Comparison of ENCODE assay signal across 14 cellular contexts in the genomic region with DNA sequence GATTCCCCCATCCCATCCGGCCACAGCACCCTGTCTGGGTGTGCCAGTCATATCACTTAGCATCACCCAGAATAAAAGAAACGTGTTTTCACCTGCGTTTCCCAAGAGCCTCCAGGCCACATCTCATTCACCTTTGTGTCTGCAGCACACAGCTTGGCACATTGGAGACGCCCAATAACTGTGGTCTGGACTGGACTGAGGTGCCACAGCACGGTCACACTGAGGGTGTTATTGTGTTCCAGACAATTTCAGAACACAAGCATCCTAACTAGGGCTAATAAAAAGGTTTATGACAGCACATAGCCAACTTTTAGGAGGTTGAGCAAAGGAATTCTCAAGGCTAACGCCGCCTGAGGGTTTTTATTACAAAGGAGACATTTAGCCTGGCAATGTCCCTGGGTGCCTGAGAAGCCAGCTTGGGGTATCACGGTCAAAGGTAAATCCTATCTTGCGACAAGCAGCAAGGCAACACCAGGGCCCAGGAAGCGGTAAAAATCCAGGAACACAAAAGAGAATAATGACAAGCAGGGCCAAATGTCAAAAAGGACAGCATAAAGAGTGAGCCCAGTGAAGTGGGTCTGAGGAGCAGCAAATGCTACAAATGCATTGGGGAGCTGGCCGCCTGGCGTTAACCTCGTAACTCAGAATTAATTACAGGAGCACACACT. TPM values are rescaled to one million over a fixed set of nuclear protein-coding genes. Genes with fewer than 3 reads are reported as not detected.
DNase-seq lines count a peak whose midpoint lies in the region; ATAC-seq and TF ChIP-seq lines count a peak whose summit lies in the region.
"Had no signal": no experiment of that assay in that cellular context is flagged by ENCODE, and none has a peak within 500 bp of the region (broad histone marks: within the 10 kb centered on the region; RNA-seq: fewer than 3 reads in every experiment).

No MANE protein-coding gene starts in this region.

- no peak overlapping the region for H3K27ac Mint-ChIP-seq in nephron progenitor cell
- H3K27ac Mint-ChIP-seq in activated CD4-positive, alpha-beta T cell treated with anti-CD3 and anti-CD28 coated beads for 36 hours = no peak overlapping the region
- H3K27ac Mint-ChIP-seq: activated CD8-positive, alpha-beta T cell treated with anti-CD3 and anti-CD28 coated beads, Interleukin-2, amount 10 ng/mL, durations not matched to agents 7 days and 5 days; activated naive CD4-positive, alpha-beta T cell treated with anti-CD3 and anti-CD28 coated beads for 36 hours had no signal

- ATAC-seq in body of pancreas (no peak), HG02973 (IDR thresholded peaks at IDR 0.05; ENCODE audit: unreplicated experiment) (no peak)
- ATAC-seq in activated CD4-positive, alpha-beta T cell treated with anti-CD3 and anti-CD28 coated beads for 36 hours = no peak
- ATAC-seq: activated CD8-positive, alpha-beta T cell treated with anti-CD3 and anti-CD28 coated beads, Interleukin-2, amount 10 ng/mL, durations not matched to agents 7 days and 5 days had no signal

- TF ChIP-seq CTCF in body of pancreas (IDR thresholded peaks at IDR 0.05) = peak in 1 of 7 experiments; percentile 3
- no peak for TF ChIP-seq CTCF in nephron progenitor cell (IDR thresholded peaks at IDR 0.05)

- CTCF ChIA-PET in activated CD4-positive, alpha-beta T cell treated with anti-CD3 and anti-CD28 coated beads for 36 hours (lab: Charles Lee) = interaction anchor here (1.5 kb wide), 2 partner anchors 8 to 152 kb away, joined by 3 read pairs; no protein-coding TSS in a partner anchor

- H3K27me3 Mint-ChIP-seq in nephron progenitor cell (ENCODE audit: low read depth, poor library complexity) = peaks cover 52% of the 10 kb centered on the region
- H3K27me3 Mint-ChIP-seq in activated CD4-positive, alpha-beta T cell treated with anti-CD3 and anti-CD28 coated beads for 36 hours = peaks cover 57% of the 10 kb centered on the region

- peaks cover 66% of the 10 kb centered on the region for H3K4me1 ChIP-seq in body of pancreas

- intact Hi-C loops in body of pancreas (cut with DNase I) = no loop called here
- intact Hi-C loops in activated CD4-positive, alpha-beta T cell treated with anti-CD3 and anti-CD28 coated beads for 36 hours (cut with DNase I, micrococcal nuclease) = no loop called here

- H3K36me3 Mint-ChIP-seq in nephron progenitor cell (ENCODE audit: low read depth) = no peaks in the 10 kb centered on the region
- H3K36me3 Mint-ChIP-seq in activated CD4-positive, alpha-beta T cell treated with anti-CD3 and anti-CD28 coated beads for 36 hours (ENCODE audit: low read depth) = no peaks in the 10 kb centered on the region

- DNase-seq in DMS153 treated with DMSO at 0.1 percent for 48 hours (lab: John Stamatoyannopoulos, UW; ENCODE audit: unreplicated experiment) (peak; percentile 85), NCI-H1105 (lab: John Stamatoyannopoulos, UW) (peak; percentile 37), body of pancreas (peak in 2 of 4 donors; percentile 35 to 46), nephron progenitor cell (no peak), NK-92 (lab: John Stamatoyannopoulos, UW; ENCODE audit: unreplicated experiment) (no peak)
- no peak for DNase-seq in activated CD4-positive, alpha-beta T cell treated with anti-CD3 and anti-CD28 coated beads for 36 hours
- no peak for DNase-seq in activated CD4-positive, alpha-beta T cell treated with anti-CD3 and anti-CD28 coated beads, Interleukin-2, amount 50 U/mL, for 1 hour
- DNase-seq: activated CD8-positive, alpha-beta T cell treated with anti-CD3 and anti-CD28 coated beads, Interleukin-2, amount 10 ng/mL, durations not matched to agents 7 days and 5 days; activated naive CD4-positive, alpha-beta T cell treated with anti-CD3 and anti-CD28 coated beads for 36 hours; head of caudate nucleus; ovary; Right ventricle myocardium superior had no signal

- H3K9me3 Mint-ChIP-seq in nephron progenitor cell = no peaks in the 10 kb centered on the region
- H3K9me3 Mint-ChIP-seq in activated CD4-positive, alpha-beta T cell treated with anti-CD3 and anti-CD28 coated beads for 36 hours (ENCODE audit: low read depth) = no peaks in the 10 kb centered on the region
- H3K9me3 Mint-ChIP-seq: activated naive CD4-positive, alpha-beta T cell treated with anti-CD3 and anti-CD28 coated beads for 36 hours had no signal

- peaks cover 62% of the 10 kb centered on the region for H3K4me1 Mint-ChIP-seq in nephron progenitor cell
- H3K4me1 Mint-ChIP-seq in activated CD4-positive, alpha-beta T cell treated with anti-CD3 and anti-CD28 coated beads for 36 hours = peaks cover 13% of the 10 kb centered on the region

- peak overlapping the region in 1 of 2 donors; percentile 64 for H3K4me3 ChIP-seq in body of pancreas
- H3K4me3 ChIP-seq: lung, ovary had no signal

- peak overlapping the region; percentile 92 to 100 (median 94) for H3K27ac ChIP-seq in body of pancreas

- peak overlapping the region; percentile 77 for H3K4me3 Mint-ChIP-seq in nephron progenitor cell
- no peak overlapping the region for H3K4me3 Mint-ChIP-seq in activated CD4-positive, alpha-beta T cell treated with anti-CD3 and anti-CD28 coated beads for 36 hours
- H3K4me3 Mint-ChIP-seq: activated CD8-positive, alpha-beta T cell treated with anti-CD3 and anti-CD28 coated beads, Interleukin-2, amount 10 ng/mL, durations not matched to agents 7 days and 5 days; activated naive CD4-positive, alpha-beta T cell treated with anti-CD3 and anti-CD28 coated beads for 36 hours had no signal

- no peaks in the 10 kb centered on the region for H3K9me3 ChIP-seq in body of pancreas
- H3K9me3 ChIP-seq: ovary had no signal

- no peaks in the 10 kb centered on the region for H3K36me3 ChIP-seq in body of pancreas (replicated peaks in 1 of 2; ENCODE audit: insufficient read depth in 1 of 2, low read depth in 2 of 2)
- H3K36me3 ChIP-seq: ovary had no signal

- no peaks in the 10 kb centered on the region for H3K27me3 ChIP-seq in body of pancreas
- H3K27me3 ChIP-seq: ovary had no signal

- WGBS in body of pancreas, 2 donors = 37 to 46% methylated on average over 13 of the region's 13 CpGs

- no peak for TF ChIP-seq POLR2A in body of pancreas (IDR thresholded peaks at IDR 0.05)

- POLR2A ChIA-PET in activated CD4-positive, alpha-beta T cell treated with anti-CD3 and anti-CD28 coated beads for 36 hours (lab: Charles Lee) = no interaction called here

RNA-seq across cellular contexts. Expression of a gene that starts 3.4 kb away (rescaled TPM):
- total RNA-seq in body of pancreas = 100 to 1,000 TPM in 1 of 2 donors, 10 to 100 TPM in 1; 41.9 to 122 TPM
- under 1 TPM; 0.23 to 0.33 TPM for total RNA-seq in activated CD4-positive, alpha-beta T cell treated with anti-CD3 and anti-CD28 coated beads for 36 hours
- total RNA-seq: activated CD8-positive, alpha-beta T cell treated with anti-CD3 and anti-CD28 coated beads, Interleukin-2, amount 10 ng/mL, durations not matched to agents 7 days and 5 days had no signal

Comparison
In these comparisons a context has a peak if more than half of its experiments do, and no peak if none do; other contexts are left out.
1. DNase-seq: peak in DMS153 treated with DMSO at 0.1 percent for 48 hours (single experiment) and NCI-H1105 (single experiment); none in nephron progenitor cell (single experiment), activated CD4-positive, alpha-beta T cell treated with anti-CD3 and anti-CD28 coated beads for 36 hours (single experiment), activated CD4-positive, alpha-beta T cell treated with anti-CD3 and anti-CD28 coated beads, Interleukin-2, amount 50 U/mL, for 1 hour (single experiment) and NK-92 (single experiment).
2. RNA of a gene that starts 3.4 kb away (total RNA-seq): 41.9 to 122 TPM in body of pancreas; 0.23 to 0.33 TPM in activated CD4-positive, alpha-beta T cell treated with anti-CD3 and anti-CD28 coated beads for 36 hours; every median in the first group is over 10 times any median in the second.